ENCODE assay signal across 16 cellular contexts in the genomic region with DNA sequence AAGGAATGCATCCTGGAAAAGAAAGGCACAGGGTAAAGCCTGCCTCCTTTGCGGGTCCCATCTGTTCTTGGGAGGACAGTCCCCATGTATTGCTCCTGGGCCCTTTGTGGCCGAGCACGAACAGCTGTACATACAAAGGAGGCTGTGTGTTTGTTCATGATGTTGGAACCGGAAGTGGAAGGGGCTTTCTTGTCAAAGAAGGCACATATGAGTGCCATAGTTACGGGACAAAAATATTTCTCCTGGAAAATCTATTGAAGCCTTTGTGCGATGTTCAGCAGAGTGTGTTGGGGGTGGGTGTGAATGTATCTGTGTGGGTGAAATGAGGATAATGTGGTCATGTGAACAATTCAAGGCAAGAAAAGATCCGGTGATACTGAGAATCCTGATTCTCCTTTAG.
DNase-seq lines count a peak whose midpoint lies in the region; ATAC-seq and TF ChIP-seq lines count a peak whose summit lies in the region.
"Had no signal": no experiment of that assay in that cellular context is flagged by ENCODE, and none has a peak within 500 bp of the region (broad histone marks: within the 10 kb centered on the region; RNA-seq: fewer than 3 reads in every experiment).

No MANE protein-coding gene starts in this region.

- peak; percentile 4 for DNase-seq in NCI-H2171 treated with DMSO at 0.1 percent for 48 hours (lab: John Stamatoyannopoulos, UW)
- DNase-seq in NCI-H2171 (lab: John Stamatoyannopoulos, UW): no peak
- peak; percentile 88 for DNase-seq in SK-MEL-5 (ENCODE audit: low read depth, low spot score)
- DNase-seq in superior temporal gyrus (ENCODE audit: extremely low spot score): peak; percentile 57
- DNase-seq in stimulated activated CD4-positive, alpha-beta T cell treated with anti-CD3 and anti-CD28 coated beads, Interleukin-15, amount 100 ng/mL, for 24 hours: no peak
- no peak for DNase-seq in hepatocyte (ENCODE audit: low spot score)
- DNase-seq: activated CD8-positive, alpha-beta T cell treated with anti-CD3 and anti-CD28 coated beads, Interleukin-2, amount 10 ng/mL, durations not matched to agents 7 days and 5 days; amniotic stem cell; CD4-positive, alpha-beta memory T cell; cortex of kidney; left lung; naive thymus-derived CD8-positive, alpha-beta T cell; stimulated activated naive CD4-positive, alpha-beta T cell had no signal

- no peak for TF ChIP-seq CTCF in hepatocyte (IDR thresholded peaks at IDR 0.05; ENCODE audit: poor library complexity)

- H3K9me2 ChIP-seq in hepatocyte (replicated peaks; ENCODE audit: insufficient read depth): no peaks in the 10 kb centered on the region

- no peaks in the 10 kb centered on the region for H3K27me3 ChIP-seq in hepatocyte
- H3K27me3 ChIP-seq: left lung, SJSA1 had no signal

- no peaks in the 10 kb centered on the region for H3K79me2 ChIP-seq in hepatocyte

- no peaks in the 10 kb centered on the region for H4K20me1 ChIP-seq in hepatocyte (ENCODE audit: insufficient read depth, poor library complexity, severe bottlenecking)

- H3K27ac ChIP-seq in mesodermal cell (ENCODE audit: low read depth, low read length, severe bottlenecking): peak overlapping the region; percentile 25
- no peak overlapping the region for H3K27ac ChIP-seq in hepatocyte
- H3K27ac ChIP-seq: left lung, SJSA1 had no signal

- ATAC-seq in HG02981 (IDR thresholded peaks at IDR 0.05; ENCODE audit: unreplicated experiment): no peak
- ATAC-seq: activated CD8-positive, alpha-beta T cell treated with anti-CD3 and anti-CD28 coated beads, Interleukin-2, amount 10 ng/mL, durations not matched to agents 7 days and 5 days; left lung; naive thymus-derived CD8-positive, alpha-beta T cell had no signal

- no peak overlapping the region for H3K4me2 ChIP-seq in hepatocyte

- in situ Hi-C loops in SK-MEL-5 (cut with HindIII; ENCODE audit: low pct_unique_long_range_greater_than_20kb, low sequenced_read_pairs): no loop called here

- H3K9me3 ChIP-seq in mesodermal cell (ENCODE audit: control insufficient read depth, low read length) (no peaks in the 10 kb centered on the region), hepatocyte (ENCODE audit: low read depth) (no peaks in the 10 kb centered on the region)
- H3K9me3 ChIP-seq: left lung, SJSA1 had no signal

- WGBS in mesodermal cell (ENCODE audit: insufficient coverage in 2 of 2), 2 experiments: 94 to 95% methylated on average over 5 to 7 of the region's 7 CpGs
- 89% methylated on average over 7 of the region's 7 CpGs for WGBS in hepatocyte (ENCODE audit: low lambda C conversion rate, missing lambda C conversion rate)

- H3K36me3 ChIP-seq in mesodermal cell (ENCODE audit: control insufficient read depth, insufficient read depth, low read length) (no peaks in the 10 kb centered on the region), hepatocyte (replicated peaks; ENCODE audit: insufficient read depth, low read depth) (no peaks in the 10 kb centered on the region)
- H3K36me3 ChIP-seq: left lung, SJSA1 had no signal

- H3K4me1 ChIP-seq in mesodermal cell (ENCODE audit: control insufficient read depth, insufficient read depth, low read length, poor library complexity, severe bottlenecking): peaks cover 13% of the 10 kb centered on the region
- H3K4me1 ChIP-seq in hepatocyte (ENCODE audit: insufficient read depth): no peaks in the 10 kb centered on the region

- H2AFZ ChIP-seq in hepatocyte: no peak overlapping the region

- no peak overlapping the region for H3K4me3 ChIP-seq in mesodermal cell (ENCODE audit: extremely low read depth, insufficient read depth, low read length, poor library complexity, severe bottlenecking)
- H3K4me3 ChIP-seq in hepatocyte: no peak overlapping the region
- H3K4me3 ChIP-seq: left lung, SJSA1 had no signal

Comparison
In these comparisons a context has a peak if more than half of its experiments do, and no peak if none do; other contexts are left out.
1. DNase-seq: peak in NCI-H2171 treated with DMSO at 0.1 percent for 48 hours (single experiment), SK-MEL-5 (single experiment) and superior temporal gyrus (single experiment); none in NCI-H2171 (single experiment), stimulated activated CD4-positive, alpha-beta T cell treated with anti-CD3 and anti-CD28 coated beads, Interleukin-15, amount 100 ng/mL, for 24 hours (single experiment) and hepatocyte (single experiment).